Comparison of ENCODE assay signal across 29 cellular contexts in genomic region chr20:23128461-23129125, GRCh38. TPM values are rescaled to one million over a fixed set of nuclear protein-coding genes. Genes with fewer than 3 reads are reported as not detected.
DNase-seq lines count a peak whose midpoint lies in the region; ATAC-seq and TF ChIP-seq lines count a peak whose summit lies in the region.
"Had no signal": no experiment of that assay in that cellular context is flagged by ENCODE, and none has a peak within 500 bp of the region (broad histone marks: within the 10 kb centered on the region; RNA-seq: fewer than 3 reads in every experiment).

No MANE protein-coding gene starts in this region.

- TF ChIP-seq CTCF in CD14-positive monocyte (IDR thresholded peaks at IDR 0.05) = no peak
- TF ChIP-seq CTCF in HL-60 (IDR thresholded peaks at IDR 0.05; ENCODE audit: insufficient read depth, low read length) = no peak
- TF ChIP-seq CTCF in H9 (conservative IDR thresholded peaks at IDR 0.05) = no peak

- peaks cover 0 to 13% of the 10 kb centered on the region in 2 donors for H3K36me3 Mint-ChIP-seq in CD14-positive monocyte
- no peaks in the 10 kb centered on the region for H3K36me3 Mint-ChIP-seq in dendritic cell treated with granulocyte-macrophage colony-stimulating factor and Interleukin-4, amounts not matched to agents 40 ng/mL and 50 ng/mL, for 4 days (ENCODE audit: low read depth)
- H3K36me3 Mint-ChIP-seq in H9 (ENCODE audit: insufficient read depth in 1 of 3, low read depth in 3 of 3) = no peaks in the 10 kb centered on the region
- H3K36me3 Mint-ChIP-seq: activated naive CD4-positive, alpha-beta T cell treated with anti-CD3 and anti-CD28 coated beads, Interleukin-2, amount 50 U/mL, for 72 hours; memory B cell; neural progenitor cell had no signal

- H3K4ac ChIP-seq in H9 (ENCODE audit: low read depth, low read length) = no peak overlapping the region

- no peak overlapping the region for H2AFZ ChIP-seq in H9 (ENCODE audit: low read length)
- H2AFZ ChIP-seq: neural progenitor cell had no signal

- H4K5ac ChIP-seq in H9 (ENCODE audit: insufficient read length, low read depth, low read length) = no peak overlapping the region

- H3K27me3 Mint-ChIP-seq in CD14-positive monocyte (ENCODE audit: low read depth in 3 of 3) (peaks cover 0 to 2% (median 0%) of the 10 kb centered on the region in 3 donors), H9 (ENCODE audit: low read depth) (no peaks in the 10 kb centered on the region; the same call in none of the 2 replicates)
- H3K27me3 Mint-ChIP-seq in dendritic cell treated with granulocyte-macrophage colony-stimulating factor and Interleukin-4, amounts not matched to agents 40 ng/mL and 50 ng/mL, for 4 days = no peaks in the 10 kb centered on the region

- H2BK12ac ChIP-seq in H9 (ENCODE audit: insufficient read length, low read depth, low read length) = no peak overlapping the region

- WGBS in H9 (ENCODE audit: extremely low coverage, insufficient read length, low lambda C conversion rate) = no CpG with 5 or more reads among the region's 13 CpGs

- no peak for ATAC-seq in sciatic nerve
- ATAC-seq: activated naive CD4-positive, alpha-beta T cell treated with anti-CD3 and anti-CD28 coated beads, Interleukin-2, amount 50 U/mL, for 72 hours; HepG2; psoas muscle had no signal

- no peak overlapping the region for H2BK20ac ChIP-seq in H9 (ENCODE audit: low read depth, low read length, poor library complexity, severe bottlenecking)

- DNase-seq in CD14-positive monocyte (ENCODE audit: low spot score) = peak; percentile 40
- no peak for DNase-seq in HL-60 (ENCODE audit: low read depth in 1 of 2, low spot score in 1 of 2)
- DNase-seq in sciatic nerve (ENCODE audit: low spot score) = peak; percentile 47
- DNase-seq in H9 = no peak
- no peak for DNase-seq in Kasumi-1 (lab: John Stamatoyannopoulos, UW)
- no peak for DNase-seq in HPDE6-E6E7 (ENCODE audit: extremely low spot score)
- DNase-seq: activated CD8-positive, alpha-beta memory T cell treated with anti-CD3 and anti-CD28 coated beads for 24 hours; activated T-cell treated with anti-CD3 and anti-CD28 coated beads for 4 hours; C1 segment of cervical spinal cord; DMS79; effector CD4-positive, alpha-beta T cell; HCEC 1CT; NCI-H1694; NCI-H2171 treated with DMSO at 0.1 percent for 48 hours; NCI-H510A treated with DMSO at 0.1 percent for 48 hours; psoas muscle; Right ventricle myocardium superior; stimulated activated CD4-positive, alpha-beta T cell treated with anti-CD3 and anti-CD28 coated beads, Interleukin-4, amount 100 ng/mL, for 1 hour had no signal

- H3K79me2 ChIP-seq in H9 (ENCODE audit: insufficient read depth, low read length) = no peaks in the 10 kb centered on the region

- peak overlapping the region; percentile 12 to 57 for H3K4me3 Mint-ChIP-seq in CD14-positive monocyte
- H3K4me3 Mint-ChIP-seq in dendritic cell treated with granulocyte-macrophage colony-stimulating factor and Interleukin-4, amounts not matched to agents 40 ng/mL and 50 ng/mL, for 4 days = peak overlapping the region; percentile 13
- H3K4me3 Mint-ChIP-seq in H9 = no peak overlapping the region
- H3K4me3 Mint-ChIP-seq: memory B cell, neural progenitor cell had no signal

- no peak overlapping the region for H3K9ac ChIP-seq in H9 (ENCODE audit: extremely low read depth, insufficient read length, low read length)
- H3K9ac ChIP-seq: neural progenitor cell had no signal

- no peak overlapping the region for H2BK120ac ChIP-seq in H9 (ENCODE audit: low read depth, low read length, poor library complexity, severe bottlenecking)

- H3K14ac ChIP-seq in H9 (ENCODE audit: insufficient read depth, low read length) = no peak overlapping the region

- H2AK5ac ChIP-seq in H9 (ENCODE audit: insufficient read length, low read length) = no peak overlapping the region

- H3T11ph ChIP-seq in H9 (ENCODE audit: low read length) = no peak overlapping the region

- intact Hi-C loops in CD14-positive monocyte (cut with micrococcal nuclease) (loop anchor here in 1 of 2 donors (5.0 kb wide), 1 partner anchor 41 kb away; the partner anchor contains the start of gene CD93), sciatic nerve (cut with DNase I) (no loop called here)
- intact Hi-C loops in dendritic cell treated with granulocyte-macrophage colony-stimulating factor and Interleukin-4, amounts not matched to agents 40 ng/mL and 50 ng/mL, for 4 days (cut with micrococcal nuclease) = no loop called here

- H3K4me1 Mint-ChIP-seq in CD14-positive monocyte (peaks cover 89% of the 10 kb centered on the region), H9 (peaks cover 6 to 10% of the 10 kb centered on the region in 2 experiments)
- H3K4me1 Mint-ChIP-seq in dendritic cell treated with granulocyte-macrophage colony-stimulating factor and Interleukin-4, amounts not matched to agents 40 ng/mL and 50 ng/mL, for 4 days (ENCODE audit: low read depth) = peaks cover 89% of the 10 kb centered on the region
- H3K4me1 Mint-ChIP-seq: memory B cell had no signal

- no peaks in the 10 kb centered on the region for H3K23me2 ChIP-seq in H9 (ENCODE audit: insufficient read length, low read depth, low read length, poor library complexity, severe bottlenecking)

- no peak overlapping the region for H3K18ac ChIP-seq in H9 (ENCODE audit: insufficient read length, low read depth, low read length)

- no peak overlapping the region for H2BK5ac ChIP-seq in H9 (ENCODE audit: insufficient read length, low read length)

- no peaks in the 10 kb centered on the region for H3K9me3 ChIP-seq in H9 (ENCODE audit: control insufficient read depth, low read depth, low read length)
- H3K9me3 ChIP-seq: breast epithelium, Caco-2, psoas muscle, tibial nerve had no signal

- H3K27ac Mint-ChIP-seq in CD14-positive monocyte (peak overlapping the region; percentile 87 to 99 (median 98)), H9 (peak overlapping the region in 1 of 3 experiments; percentile 70; a peak in 1 of 7 replicates)
- H3K27ac Mint-ChIP-seq in dendritic cell treated with granulocyte-macrophage colony-stimulating factor and Interleukin-4, amounts not matched to agents 40 ng/mL and 50 ng/mL, for 4 days = peak overlapping the region; percentile 96
- H3K27ac Mint-ChIP-seq: activated naive CD4-positive, alpha-beta T cell treated with anti-CD3 and anti-CD28 coated beads, Interleukin-2, amount 50 U/mL, for 72 hours; activated T-helper 2 cell treated with anti-CD3 and anti-CD28 coated beads, Interferon-gamma antibody, Interleukin-2, Interleukin-4, amounts not matched to agents 10 μg/mL and 5 μg/mL and 100 μg/mL, durations not matched to agents 14 hours and 24 hours and 36 hours; memory B cell; neural progenitor cell had no signal

- H3K27ac ChIP-seq in HL-60 (replicated peaks) (peak overlapping the region; percentile 38), H9 (ENCODE audit: insufficient read length, low read depth, low read length) (no peak overlapping the region)
- H3K27ac ChIP-seq: breast epithelium, epithelial cell of prostate, neural progenitor cell, tibial nerve had no signal

- no peak overlapping the region for H3K23ac ChIP-seq in H9 (ENCODE audit: insufficient read length, low read depth, low read length)

- no peaks in the 10 kb centered on the region for H3K27me3 ChIP-seq in HL-60 (ENCODE audit: insufficient read depth, poor library complexity, severe bottlenecking)
- no peaks in the 10 kb centered on the region for H3K27me3 ChIP-seq in H9 (ENCODE audit: insufficient read depth, low read length)
- H3K27me3 ChIP-seq: breast epithelium, neural progenitor cell, tibial nerve had no signal

- H2BK15ac ChIP-seq in H9 (ENCODE audit: low read depth, low read length) = no peak overlapping the region

- no peaks in the 10 kb centered on the region for H3K4me1 ChIP-seq in H9 (ENCODE audit: insufficient read depth, low read length)
- H3K4me1 ChIP-seq: breast epithelium had no signal

- no peak overlapping the region for H3K4me2 ChIP-seq in H9 (ENCODE audit: insufficient read depth, insufficient read length, low read length)
- H3K4me2 ChIP-seq: neural progenitor cell had no signal

- H4K20me1 ChIP-seq in H9 (ENCODE audit: control insufficient read depth, insufficient read depth, insufficient read length) = no peaks in the 10 kb centered on the region

- H3K4me3 ChIP-seq in HL-60 (replicated peaks; ENCODE audit: insufficient read depth, low read length) = no peak overlapping the region
- H3K4me3 ChIP-seq: breast epithelium, neural progenitor cell, psoas muscle, tibial nerve had no signal

- no peaks in the 10 kb centered on the region for H3K79me1 ChIP-seq in H9 (ENCODE audit: insufficient read depth, low read depth, low read length, poor library complexity, severe bottlenecking)

- no peak overlapping the region for H4K8ac ChIP-seq in H9 (replicated peaks; ENCODE audit: insufficient read length, low read depth, low read length)

- no peak overlapping the region for H4K91ac ChIP-seq in H9 (ENCODE audit: insufficient read length, low read depth, low read length)

- H3K9me3 Mint-ChIP-seq in CD14-positive monocyte (no peaks in the 10 kb centered on the region), H9 (peaks cover 0 to under 1% of the 10 kb centered on the region in 2 experiments; a peak in 3 of 5 replicates)
- H3K9me3 Mint-ChIP-seq in dendritic cell treated with granulocyte-macrophage colony-stimulating factor and Interleukin-4, amounts not matched to agents 40 ng/mL and 50 ng/mL, for 4 days = no peaks in the 10 kb centered on the region
- H3K9me3 Mint-ChIP-seq: activated naive CD4-positive, alpha-beta T cell treated with anti-CD3 and anti-CD28 coated beads, Interleukin-2, amount 50 U/mL, for 72 hours; activated T-helper 2 cell treated with anti-CD3 and anti-CD28 coated beads, Interferon-gamma antibody, Interleukin-2, Interleukin-4, amounts not matched to agents 10 μg/mL and 5 μg/mL and 100 μg/mL, durations not matched to agents 14 hours and 24 hours and 36 hours; memory B cell; neural progenitor cell had no signal

- H3K56ac ChIP-seq in H9 (ENCODE audit: insufficient read length, low read depth, low read length) = no peak overlapping the region

RNA-seq across cellular contexts. Expression of gene CD93, which starts 42.5 kb away (rescaled TPM):
- polyA plus RNA-seq in CD14-positive monocyte = 10 to 100 TPM; 26.0 to 48.9 TPM
- total RNA-seq in sciatic nerve = 81.0 TPM
- not detected in 2 replicates for total RNA-seq in H9 (2021)
- total RNA-seq: Caco-2, HepG2, LHCN-M2 had no signal
- polyA plus RNA-seq: HepG2 had no signal

Comparison
In these comparisons a context has a peak if more than half of its experiments do, and no peak if none do; other contexts are left out.
1. DNase-seq: peak in CD14-positive monocyte (single experiment) and sciatic nerve (single experiment); none in HL-60 (0 of 2), H9 (single experiment), Kasumi-1 (0 of 2) and HPDE6-E6E7 (single experiment).
2. H3K4me3 Mint-ChIP-seq: peak in CD14-positive monocyte (2 of 2) and dendritic cell treated with granulocyte-macrophage colony-stimulating factor and Interleukin-4, amounts not matched to agents 40 ng/mL and 50 ng/mL, for 4 days (single experiment); none in H9 (0 of 2).
3. RNA of gene CD93, which starts 42.5 kb away (total RNA-seq): 81.0 TPM in sciatic nerve (single experiment); not detected in H9; every median in the first group is over 10 times any median in the second.